ENCODE assay signal across 13 cellular contexts in genomic region chr5:92885950-92886349, GRCh38.
DNase-seq lines count a peak whose midpoint lies in the region; ATAC-seq, FAIRE-seq and TF ChIP-seq lines count a peak whose summit lies in the region.
"Had no signal": no experiment of that assay in that cellular context is flagged by ENCODE, and none has a peak within 500 bp of the region (broad histone marks: within the 10 kb centered on the region; RNA-seq: fewer than 3 reads in every experiment).

No MANE protein-coding gene starts in this region.

- H4K20me1 ChIP-seq in GM23338 (replicated peaks; ENCODE audit: insufficient read depth), result no peaks in the 10 kb centered on the region

- ATAC-seq in GM23338, result peak; percentile 100
- ATAC-seq in HG03135 (IDR thresholded peaks at IDR 0.05; ENCODE audit: unreplicated experiment), result no peak

- peaks cover 4% of the 10 kb centered on the region; the same call in 2 of the 3 replicates for H3K4me1 Mint-ChIP-seq in GM23338
- H3K4me1 Mint-ChIP-seq: activated CD4-positive, alpha-beta memory T cell treated with anti-CD3 and anti-CD28 coated beads, Interleukin-2, amount 10 ng/mL, durations not matched to agents 7 days and 5 days had no signal

- H3K4me3 Mint-ChIP-seq in GM23338, result no peak overlapping the region
- H3K4me3 Mint-ChIP-seq: activated CD4-positive, alpha-beta memory T cell treated with anti-CD3 and anti-CD28 coated beads, Interleukin-2, amount 10 ng/mL, durations not matched to agents 7 days and 5 days had no signal

- H3K27me3 ChIP-seq in GM23338 (ENCODE audit: insufficient read depth), result no peaks in the 10 kb centered on the region
- H3K27me3 ChIP-seq: upper lobe of left lung had no signal

- no peaks in the 10 kb centered on the region for H3K27me3 Mint-ChIP-seq in GM23338 (ENCODE audit: insufficient read depth, low read depth, poor library complexity)
- H3K27me3 Mint-ChIP-seq: activated CD4-positive, alpha-beta memory T cell treated with anti-CD3 and anti-CD28 coated beads, Interleukin-2, amount 10 ng/mL, durations not matched to agents 7 days and 5 days had no signal

- no peak overlapping the region for H2AFZ ChIP-seq in GM23338

- H3K36me3 ChIP-seq in GM23338 (ENCODE audit: insufficient read depth), result no peaks in the 10 kb centered on the region
- H3K36me3 ChIP-seq: upper lobe of left lung had no signal

- no peak overlapping the region for H3K4me2 ChIP-seq in GM23338

- FAIRE-seq in frontal cortex (lab: Jason Lieb, UNC), result no peak
- FAIRE-seq: D721Med had no signal

- H3F3A ChIP-seq in GM23338 (replicated peaks; ENCODE audit: low read depth), result no peaks in the 10 kb centered on the region

- no peaks in the 10 kb centered on the region for H3K36me3 Mint-ChIP-seq in GM23338 (ENCODE audit: low read depth)

- TF ChIP-seq CTCF in 22Rv1 (IDR thresholded peaks at IDR 0.05) (peak; percentile 15; the same call in 1 of the 2 replicates), GM23338 (conservative IDR thresholded peaks at IDR 0.05; ENCODE audit: low read depth in 2 of 2) (peak; percentile 64 to 85)

- H3K79me2 ChIP-seq in GM23338 (replicated peaks; ENCODE audit: insufficient read depth), result no peaks in the 10 kb centered on the region

- H3K4me3 ChIP-seq in GM23338, result no peak overlapping the region
- H3K4me3 ChIP-seq: upper lobe of left lung had no signal

- no peaks in the 10 kb centered on the region for H3K4me1 ChIP-seq in GM23338 (ENCODE audit: insufficient read depth)
- H3K4me1 ChIP-seq: upper lobe of left lung had no signal

- DNase-seq in GM23338 (ENCODE audit: low spot score), result peak; percentile 69
- peak; percentile 7 for DNase-seq in RPMI7951 (ENCODE audit: low read depth)
- peak; percentile 17 for DNase-seq in iPS DF 19.7 (ENCODE audit: low read depth, low spot score)
- DNase-seq in frontal cortex (ENCODE audit: low spot score in 2 of 2), result no peak
- no peak for DNase-seq in amygdala (lab: John Stamatoyannopoulos, UW)
- DNase-seq in NCI-H1092 (lab: John Stamatoyannopoulos, UW), result no peak
- DNase-seq: activated CD4-positive, alpha-beta memory T cell treated with anti-CD3 and anti-CD28 coated beads, Interleukin-2, amount 10 ng/mL, durations not matched to agents 7 days and 5 days; KBM-7; stimulated activated CD4-positive, alpha-beta T cell treated with anti-CD3 and anti-CD28 coated beads, Interleukin-2, amount 100 ng/mL, for 24 hours; upper lobe of left lung had no signal

- H3K9me3 Mint-ChIP-seq in GM23338, result no peaks in the 10 kb centered on the region

- H3K9me2 ChIP-seq in GM23338 (ENCODE audit: insufficient read depth), result peaks cover 7% of the 10 kb centered on the region; the same call in 1 of the 2 replicates

- no peak overlapping the region for H3K27ac ChIP-seq in 22Rv1
- H3K27ac ChIP-seq in GM23338 (ENCODE audit: low read depth), result no peak overlapping the region
- H3K27ac ChIP-seq: upper lobe of left lung had no signal

- no peak overlapping the region for H3K27ac Mint-ChIP-seq in GM23338
- H3K27ac Mint-ChIP-seq: activated CD4-positive, alpha-beta memory T cell treated with anti-CD3 and anti-CD28 coated beads, Interleukin-2, amount 10 ng/mL, durations not matched to agents 7 days and 5 days had no signal

TF ChIP-seq in GM23338, 12 proteins besides CTCF, POLR2A, EP300 and RAD21 (continues in another document):
- TF ChIP-seq ETS1 (IDR thresholded peaks at IDR 0.05), result no peak
- TF ChIP-seq EZH2 (IDR thresholded peaks at IDR 0.05; ENCODE audit: low read depth, unreplicated experiment), result no peak
- TF ChIP-seq ZNF331 (CRISPR knock-in tag; IDR thresholded peaks at IDR 0.05; ENCODE audit: low read depth), result no peak
- no peak for TF ChIP-seq REST (IDR thresholded peaks at IDR 0.05; ENCODE audit: unreplicated experiment)
- TF ChIP-seq STAT1 (IDR thresholded peaks at IDR 0.05; ENCODE audit: unreplicated experiment), result no peak
- TF ChIP-seq CREB1 (CRISPR knock-in tag; IDR thresholded peaks at IDR 0.05; ENCODE audit: low read depth), result no peak
- TF ChIP-seq ZNF114 (CRISPR knock-in tag; IDR thresholded peaks at IDR 0.05), result no peak
- no peak for TF ChIP-seq EZH2phosphoT487 (IDR thresholded peaks at IDR 0.05; ENCODE audit: unreplicated experiment)
- no peak for TF ChIP-seq NANOG (IDR thresholded peaks at IDR 0.05; ENCODE audit: borderline replicate concordance)
- TF ChIP-seq POLR2AphosphoS5 (IDR thresholded peaks at IDR 0.05; ENCODE audit: low read depth), result no peak

Comparison
In these comparisons a context has a peak if more than half of its experiments do, and no peak if none do; other contexts are left out.
1. DNase-seq: peak in GM23338 (single experiment), RPMI7951 (single experiment) and iPS DF 19.7 (single experiment); none in frontal cortex (0 of 2), amygdala (0 of 56) and NCI-H1092 (single experiment).